In the genomic region with DNA sequence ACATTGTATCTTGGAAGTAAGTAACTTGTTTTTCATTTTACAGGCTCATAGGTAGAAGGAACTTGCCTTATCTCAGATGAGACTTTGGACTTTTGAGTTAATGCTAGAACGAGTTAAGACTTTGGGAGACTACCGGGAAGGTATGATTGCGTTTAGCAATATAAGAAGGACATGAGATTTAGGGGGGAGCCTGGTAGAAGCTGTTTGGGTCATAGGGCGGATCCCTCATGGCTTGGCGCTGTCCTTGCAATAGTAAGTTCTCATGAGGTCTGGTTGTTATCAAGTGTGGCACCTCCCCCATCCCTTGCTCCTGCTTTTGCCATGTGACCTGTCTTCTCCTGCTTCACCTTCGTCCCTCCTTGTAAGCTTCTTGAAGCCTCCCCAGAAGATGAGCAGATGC, we compare ENCODE assay signal across 24 cellular contexts.
"Had no signal": no experiment of that assay in that cellular context is flagged by ENCODE, and none has a peak within 500 bp of the region (broad histone marks: within the 10 kb centered on the region; RNA-seq: fewer than 3 reads in every experiment).

No MANE protein-coding gene starts in this region.

- ATAC-seq: naive thymus-derived CD4-positive, alpha-beta T cell; natural killer cell treated with Interleukin-12 subunit alpha and Interleukin-12 subunit beta and Interleukin-15 and Interleukin-18, amount 100 ng/mL, for 72 hours; right cardiac atrium; sciatic nerve; stimulated activated effector memory CD8-positive, alpha-beta T cell treated with anti-CD3 and anti-CD28 coated beads, Interleukin-12 subunit alpha, Interleukin-12 subunit beta, amount 100 ng/mL, for 72 hours had no signal

- H3K27me3 ChIP-seq: ovary, spleen, tibial nerve, upper lobe of left lung, vagina had no signal

- H3K4me1 ChIP-seq: left ventricle myocardium inferior, spleen, tibial nerve, upper lobe of left lung, vagina had no signal

- H3K9me3 Mint-ChIP-seq: immature natural killer cell; natural killer cell treated with Interleukin-12 subunit alpha and Interleukin-12 subunit beta and Interleukin-15 and Interleukin-18, amount 100 ng/mL, for 72 hours had no signal

- H3K4me1 Mint-ChIP-seq: immature natural killer cell; naive thymus-derived CD4-positive, alpha-beta T cell; stimulated activated effector memory CD8-positive, alpha-beta T cell treated with anti-CD3 and anti-CD28 coated beads, Interleukin-12 subunit alpha, Interleukin-12 subunit beta, amount 100 ng/mL, for 72 hours had no signal

- H3K27ac Mint-ChIP-seq: immature natural killer cell; mesothelial cell of epicardium; naive thymus-derived CD4-positive, alpha-beta T cell; natural killer cell treated with Interleukin-12 subunit alpha and Interleukin-12 subunit beta and Interleukin-15 and Interleukin-18, amount 100 ng/mL, for 72 hours; progenitor cell of endocrine pancreas; stimulated activated effector memory CD8-positive, alpha-beta T cell treated with anti-CD3 and anti-CD28 coated beads, Interleukin-12 subunit alpha, Interleukin-12 subunit beta, amount 100 ng/mL, for 72 hours; stimulated activated naive CD8-positive, alpha-beta T cell treated with anti-CD3 and anti-CD28 coated beads, Interleukin-15, Interleukin-2, amounts not matched to agents 100 ng/mL and 50 ng/mL, for 24 hours had no signal

- H3K36me3 ChIP-seq: left ventricle myocardium inferior, ovary, spleen, tibial nerve, upper lobe of left lung, vagina had no signal

- H3K4me3 Mint-ChIP-seq: immature natural killer cell; mesothelial cell of epicardium; naive thymus-derived CD4-positive, alpha-beta T cell; natural killer cell treated with Interleukin-12 subunit alpha and Interleukin-12 subunit beta and Interleukin-15 and Interleukin-18, amount 100 ng/mL, for 72 hours; stimulated activated effector memory CD8-positive, alpha-beta T cell treated with anti-CD3 and anti-CD28 coated beads, Interleukin-12 subunit alpha, Interleukin-12 subunit beta, amount 100 ng/mL, for 72 hours; stimulated activated naive CD8-positive, alpha-beta T cell treated with anti-CD3 and anti-CD28 coated beads, Interleukin-15, Interleukin-2, amounts not matched to agents 100 ng/mL and 50 ng/mL, for 24 hours had no signal

- H3K9me3 ChIP-seq: left ventricle myocardium inferior, ovary, tibial nerve, upper lobe of left lung, vagina had no signal

- DNase-seq: hypothalamus; immature natural killer cell; kidney; left ventricle myocardium inferior; mesendoderm; naive thymus-derived CD4-positive, alpha-beta T cell; ovary; right cardiac atrium; spleen; stimulated activated CD4-positive, alpha-beta T cell treated with anti-CD3 and anti-CD28 coated beads, Interleukin-4, amount 100 ng/mL, for 24 hours; stimulated activated naive CD4-positive, alpha-beta T cell; substantia nigra; upper lobe of left lung had no signal

- H3K4me3 ChIP-seq: left ventricle myocardium inferior, lung, ovary, skin epidermis, spleen, tibial nerve, upper lobe of left lung, vagina had no signal

- FAIRE-seq: islet of Langerhans, kidney had no signal

- H3K27ac ChIP-seq: left ventricle myocardium inferior, ovary, skin epidermis, spleen, tibial nerve, upper lobe of left lung, vagina had no signal

- H3K36me3 Mint-ChIP-seq: immature natural killer cell; mesothelial cell of epicardium; stimulated activated effector memory CD8-positive, alpha-beta T cell treated with anti-CD3 and anti-CD28 coated beads, Interleukin-12 subunit alpha, Interleukin-12 subunit beta, amount 100 ng/mL, for 72 hours had no signal
